ENCODE assay signal across 8 cellular contexts in the genomic region with DNA sequence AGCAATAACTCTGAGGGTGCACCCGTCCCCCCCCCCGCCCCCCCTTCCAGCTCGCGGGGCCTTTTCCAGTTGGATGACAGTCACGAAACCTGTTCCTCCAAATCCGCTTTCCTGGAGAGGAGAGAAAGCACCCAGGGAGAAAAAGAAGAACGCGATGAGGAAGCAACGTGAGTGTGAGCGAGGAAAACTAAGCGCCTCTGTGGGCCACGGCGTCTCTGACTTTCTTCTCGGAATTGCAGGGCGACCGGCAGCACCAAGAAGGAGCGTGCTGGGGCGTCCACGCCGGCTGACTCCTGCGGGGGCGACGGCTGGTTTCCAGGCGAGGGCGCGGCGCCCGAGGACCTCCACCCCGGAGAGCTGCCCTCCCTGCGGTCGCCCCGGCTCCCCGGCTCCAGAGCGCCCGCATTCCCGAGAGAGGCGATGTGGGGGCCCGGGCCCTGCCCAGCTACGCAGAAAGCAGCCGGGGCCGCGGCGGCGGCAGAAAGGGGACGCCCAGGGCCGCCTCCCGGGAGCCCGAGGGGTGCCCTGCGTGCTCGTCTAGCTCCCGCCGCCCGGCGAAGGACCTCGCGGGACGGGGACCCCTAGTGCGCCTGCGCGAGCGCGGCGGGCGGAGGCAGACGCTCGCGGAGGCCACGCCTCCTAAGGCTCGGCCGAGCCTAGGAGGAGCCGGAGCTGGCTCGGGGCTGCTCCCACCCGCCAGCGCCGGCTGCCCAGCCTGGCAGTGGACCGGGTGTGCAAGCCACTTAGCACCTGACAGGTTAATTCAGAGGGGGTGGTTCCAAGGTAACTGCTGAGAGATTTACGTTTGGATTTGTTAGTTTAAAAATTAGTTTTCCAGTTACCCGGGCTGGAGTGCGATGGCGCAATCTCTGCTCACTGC. TPM values are rescaled to one million over a fixed set of nuclear protein-coding genes. Genes with fewer than 3 reads are reported as not detected.
DNase-seq lines count a peak whose midpoint lies in the region; ATAC-seq and TF ChIP-seq lines count a peak whose summit lies in the region.

No MANE protein-coding gene starts in this region.

- peak overlapping the region; percentile 82 for H3K4me3 Mint-ChIP-seq in activated naive CD4-positive, alpha-beta T cell treated with anti-CD3 and anti-CD28 coated beads, Interleukin-2, amount 50 U/mL, for 24 hours
- H3K4me3 Mint-ChIP-seq in glutamatergic neuron (ENCODE audit: unreplicated experiment) = peak overlapping the region; percentile 88
- peak overlapping the region; percentile 69 for H3K4me3 Mint-ChIP-seq in osteocyte (ENCODE audit: unreplicated experiment)

- peaks cover 22% of the 10 kb centered on the region for H3K4me1 Mint-ChIP-seq in activated naive CD4-positive, alpha-beta T cell treated with anti-CD3 and anti-CD28 coated beads, Interleukin-2, amount 50 U/mL, for 24 hours
- H3K4me1 Mint-ChIP-seq in glutamatergic neuron (ENCODE audit: low read depth, unreplicated experiment) (peaks cover 18% of the 10 kb centered on the region), osteocyte (ENCODE audit: unreplicated experiment) (peaks cover 42% of the 10 kb centered on the region)

- no peaks in the 10 kb centered on the region for H3K9me3 ChIP-seq in testis

- H3K27me3 ChIP-seq in testis = no peaks in the 10 kb centered on the region

- DNase-seq in NCI-H1048 (lab: John Stamatoyannopoulos, UW) (peak; percentile 72), glutamatergic neuron (peak; percentile 89), osteocyte (ENCODE audit: extremely low spot score, unreplicated experiment) (peak; percentile 95), testis (peak; percentile 83)

- peaks cover 10% of the 10 kb centered on the region for H3K4me1 ChIP-seq in testis

- no peak for TF ChIP-seq CTCF in glutamatergic neuron (IDR thresholded peaks at IDR 0.05; ENCODE audit: partially characterized antibody, unreplicated experiment)
- no peak for TF ChIP-seq CTCF in osteocyte (IDR thresholded peaks at IDR 0.05)
- no peak for TF ChIP-seq CTCF in testis (IDR thresholded peaks at IDR 0.05)

- peaks cover 29% of the 10 kb centered on the region for H3K27me3 Mint-ChIP-seq in activated naive CD4-positive, alpha-beta T cell treated with anti-CD3 and anti-CD28 coated beads, Interleukin-2, amount 50 U/mL, for 24 hours
- H3K27me3 Mint-ChIP-seq in glutamatergic neuron (ENCODE audit: unreplicated experiment) = peaks cover 7% of the 10 kb centered on the region
- peaks cover 38% of the 10 kb centered on the region for H3K27me3 Mint-ChIP-seq in osteocyte (ENCODE audit: unreplicated experiment)

- H3K27ac Mint-ChIP-seq in activated naive CD4-positive, alpha-beta T cell treated with anti-CD3 and anti-CD28 coated beads, Interleukin-2, amount 50 U/mL, for 24 hours = no peak overlapping the region
- H3K27ac Mint-ChIP-seq in glutamatergic neuron (ENCODE audit: unreplicated experiment) = no peak overlapping the region
- H3K27ac Mint-ChIP-seq in osteocyte (ENCODE audit: unreplicated experiment) = no peak overlapping the region

- no peak for TF ChIP-seq POLR2A in testis (IDR thresholded peaks at IDR 0.05)

- H3K36me3 ChIP-seq in testis (ENCODE audit: low read depth, missing control alignments) = no peaks in the 10 kb centered on the region

- intact Hi-C loops in testis (cut with DNase I; ENCODE audit: low total_unique reads) = loop anchor here (10.0 kb wide), 1 partner anchor 212 kb away; a partner anchor contains a TSS

- H3K36me3 Mint-ChIP-seq in activated naive CD4-positive, alpha-beta T cell treated with anti-CD3 and anti-CD28 coated beads, Interleukin-2, amount 50 U/mL, for 24 hours = no peaks in the 10 kb centered on the region
- H3K36me3 Mint-ChIP-seq in glutamatergic neuron (ENCODE audit: unreplicated experiment) (no peaks in the 10 kb centered on the region), osteocyte (ENCODE audit: unreplicated experiment) (no peaks in the 10 kb centered on the region)

- peak; percentile 87 for ATAC-seq in HG02588 (IDR thresholded peaks at IDR 0.05; ENCODE audit: unreplicated experiment)
- peak; percentile 91 for ATAC-seq in SK-N-SH treated with all-trans-retinoic acid at 6 μM for 48 hours

- H3K9me3 Mint-ChIP-seq in activated naive CD4-positive, alpha-beta T cell treated with anti-CD3 and anti-CD28 coated beads, Interleukin-2, amount 50 U/mL, for 24 hours = no peaks in the 10 kb centered on the region
- H3K9me3 Mint-ChIP-seq in glutamatergic neuron (ENCODE audit: unreplicated experiment) (peaks cover 8% of the 10 kb centered on the region), osteocyte (ENCODE audit: unreplicated experiment) (no peaks in the 10 kb centered on the region)

- WGBS in testis, 2 donors = 3 to 4% methylated on average over 26 to 57 of the region's 80 CpGs

- H3K4me3 ChIP-seq in GM08714 (ENCODE audit: low read length) (peak overlapping the region; percentile 70; the same call in 1 of the 2 replicates), testis (peak overlapping the region; percentile 55 to 67)

- H3K27ac ChIP-seq in testis = no peak overlapping the region

TF ChIP-seq in SK-N-SH treated with all-trans-retinoic acid at 6 μM for 48 hours, 23 proteins besides CTCF, POLR2A, EP300 and RAD21:
- TF ChIP-seq ZC3H10 (CRISPR knock-in tag; IDR thresholded peaks at IDR 0.05) (no peak), ZNF565 (CRISPR knock-in tag; conservative IDR thresholded peaks at IDR 0.05; ENCODE audit: low read depth) (no peak), SNAI2 (CRISPR knock-in tag; IDR thresholded peaks at IDR 0.05) (no peak), CSDC2 (CRISPR knock-in tag; IDR thresholded peaks at IDR 0.05) (no peak), GLIS3 (CRISPR knock-in tag; IDR thresholded peaks at IDR 0.05) (no peak), ZFP30 (CRISPR knock-in tag; IDR thresholded peaks at IDR 0.05) (no peak), ESRRG (CRISPR knock-in tag; IDR thresholded peaks at IDR 0.05) (no peak), ARNTL (CRISPR knock-in tag; IDR thresholded peaks at IDR 0.05; ENCODE audit: borderline replicate concordance, low read depth) (no peak), ZNF70 (CRISPR knock-in tag; IDR thresholded peaks at IDR 0.05) (no peak), ISL1 (CRISPR knock-in tag; IDR thresholded peaks at IDR 0.05) (no peak), ZFP3 (CRISPR knock-in tag; IDR thresholded peaks at IDR 0.05) (no peak), TCF4 (CRISPR knock-in tag; IDR thresholded peaks at IDR 0.05; ENCODE audit: borderline replicate concordance) (no peak), OSR1 (CRISPR knock-in tag; IDR thresholded peaks at IDR 0.05) (no peak), BACH2 (CRISPR knock-in tag; IDR thresholded peaks at IDR 0.05; ENCODE audit: borderline replicate concordance) (no peak)
- TF ChIP-seq, protein P1, sequence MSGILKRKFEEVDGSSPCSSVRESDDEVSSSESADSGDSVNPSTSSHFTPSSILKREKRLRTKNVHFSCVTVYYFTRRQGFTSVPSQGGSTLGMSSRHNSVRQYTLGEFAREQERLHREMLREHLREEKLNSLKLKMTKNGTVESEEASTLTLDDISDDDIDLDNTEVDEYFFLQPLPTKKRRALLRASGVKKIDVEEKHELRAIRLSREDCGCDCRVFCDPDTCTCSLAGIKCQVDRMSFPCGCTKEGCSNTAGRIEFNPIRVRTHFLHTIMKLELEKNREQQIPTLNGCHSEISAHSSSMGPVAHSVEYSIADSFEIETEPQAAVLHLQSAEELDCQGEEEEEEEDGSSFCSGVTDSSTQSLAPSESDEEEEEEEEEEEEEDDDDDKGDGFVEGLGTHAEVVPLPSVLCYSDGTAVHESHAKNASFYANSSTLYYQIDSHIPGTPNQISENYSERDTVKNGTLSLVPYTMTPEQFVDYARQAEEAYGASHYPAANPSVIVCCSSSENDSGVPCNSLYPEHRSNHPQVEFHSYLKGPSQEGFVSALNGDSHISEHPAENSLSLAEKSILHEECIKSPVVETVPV (CRISPR knock-in tag; IDR thresholded peaks at IDR 0.05) = no peak
- TF ChIP-seq, protein P2, sequence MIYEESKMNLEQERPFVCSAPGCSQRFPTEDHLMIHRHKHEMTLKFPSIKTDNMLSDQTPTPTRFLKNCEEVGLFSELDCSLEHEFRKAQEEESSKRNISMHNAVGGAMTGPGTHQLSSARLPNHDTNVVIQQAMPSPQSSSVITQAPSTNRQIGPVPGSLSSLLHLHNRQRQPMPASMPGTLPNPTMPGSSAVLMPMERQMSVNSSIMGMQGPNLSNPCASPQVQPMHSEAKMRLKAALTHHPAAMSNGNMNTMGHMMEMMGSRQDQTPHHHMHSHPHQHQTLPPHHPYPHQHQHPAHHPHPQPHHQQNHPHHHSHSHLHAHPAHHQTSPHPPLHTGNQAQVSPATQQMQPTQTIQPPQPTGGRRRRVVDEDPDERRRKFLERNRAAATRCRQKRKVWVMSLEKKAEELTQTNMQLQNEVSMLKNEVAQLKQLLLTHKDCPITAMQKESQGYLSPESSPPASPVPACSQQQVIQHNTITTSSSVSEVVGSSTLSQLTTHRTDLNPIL (CRISPR knock-in tag; IDR thresholded peaks at IDR 0.05; ENCODE audit: low read depth) = no peak
- TF ChIP-seq, protein P3, sequence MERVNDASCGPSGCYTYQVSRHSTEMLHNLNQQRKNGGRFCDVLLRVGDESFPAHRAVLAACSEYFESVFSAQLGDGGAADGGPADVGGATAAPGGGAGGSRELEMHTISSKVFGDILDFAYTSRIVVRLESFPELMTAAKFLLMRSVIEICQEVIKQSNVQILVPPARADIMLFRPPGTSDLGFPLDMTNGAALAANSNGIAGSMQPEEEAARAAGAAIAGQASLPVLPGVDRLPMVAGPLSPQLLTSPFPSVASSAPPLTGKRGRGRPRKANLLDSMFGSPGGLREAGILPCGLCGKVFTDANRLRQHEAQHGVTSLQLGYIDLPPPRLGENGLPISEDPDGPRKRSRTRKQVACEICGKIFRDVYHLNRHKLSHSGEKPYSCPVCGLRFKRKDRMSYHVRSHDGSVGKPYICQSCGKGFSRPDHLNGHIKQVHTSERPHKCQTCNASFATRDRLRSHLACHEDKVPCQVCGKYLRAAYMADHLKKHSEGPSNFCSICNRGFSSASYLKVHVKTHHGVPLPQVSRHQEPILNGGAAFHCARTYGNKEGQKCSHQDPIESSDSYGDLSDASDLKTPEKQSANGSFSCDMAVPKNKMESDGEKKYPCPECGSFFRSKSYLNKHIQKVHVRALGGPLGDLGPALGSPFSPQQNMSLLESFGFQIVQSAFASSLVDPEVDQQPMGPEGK (CRISPR knock-in tag; IDR thresholded peaks at IDR 0.05; ENCODE audit: borderline replicate concordance) = no peak

RNA-seq across cellular contexts. Expression of a gene that starts 15.3 kb away (rescaled TPM):
- 0.15 TPM for total RNA-seq in glutamatergic neuron (ENCODE audit: unreplicated experiment)
- total RNA-seq in osteocyte = not detected in 2 replicates
- total RNA-seq in testis = under 1 TPM in 1 of 2 donors, not detected in 1; 0.12 TPM
- 1.5 TPM for polyA plus RNA-seq in testis (ENCODE audit: insufficient read depth, low read depth, low replicate concordance)

RNA-seq across cellular contexts. Expression of a gene that starts 20.9 kb away (rescaled TPM):
- total RNA-seq in glutamatergic neuron (ENCODE audit: unreplicated experiment) (36.3 TPM), osteocyte (17.2 and 18.1 TPM in 2 replicates), testis (10 to 100 TPM; 25.1 to 26.2 TPM)
- 30.1 TPM for polyA plus RNA-seq in testis (ENCODE audit: insufficient read depth, low read depth, low replicate concordance)

RNA-seq across cellular contexts. Expression of a gene that starts 43.8 kb away (rescaled TPM):
- total RNA-seq in glutamatergic neuron (ENCODE audit: unreplicated experiment) = 441 TPM
- total RNA-seq in osteocyte = 356 and 408 TPM in 2 replicates
- total RNA-seq in testis = 100 to 1,000 TPM; 275 to 283 TPM
- 357 TPM for polyA plus RNA-seq in testis (ENCODE audit: insufficient read depth, low read depth, low replicate concordance)
